Comparison of ENCODE assay signal across 23 cellular contexts in the genomic region with DNA sequence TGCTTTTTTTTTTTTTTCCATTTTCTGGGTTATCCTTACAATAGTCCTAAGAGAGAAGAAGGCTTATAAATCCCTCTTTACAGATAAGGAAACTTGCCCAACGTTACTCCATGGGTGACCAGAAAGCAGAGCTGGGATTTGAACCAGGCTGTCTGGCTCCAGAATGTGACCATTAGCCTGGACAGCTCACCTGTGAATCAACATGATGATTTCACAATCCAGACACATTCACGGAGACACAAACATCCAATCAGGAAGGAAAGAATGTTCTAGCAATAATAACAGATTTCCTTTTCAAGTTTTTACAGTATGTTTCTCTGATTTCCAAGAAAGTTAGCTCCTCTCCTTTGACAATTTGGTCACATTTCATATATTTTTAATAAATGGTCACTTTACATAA.
"Had no signal": no experiment of that assay in that cellular context is flagged by ENCODE, and none has a peak within 500 bp of the region (broad histone marks: within the 10 kb centered on the region; RNA-seq: fewer than 3 reads in every experiment).

No MANE protein-coding gene starts in this region.

- H3K4me3 ChIP-seq: adrenal gland, Peyer's patch had no signal

- ATAC-seq: activated T-cell treated with anti-CD3 and anti-CD28 coated beads, Interleukin-2, amount 50 U/mL, for 72 hours had no signal

- H3K27me3 ChIP-seq: adrenal gland, Peyer's patch had no signal

- FAIRE-seq: TTC549 had no signal

- H3K9me3 ChIP-seq: adrenal gland, Peyer's patch had no signal

- H3K27ac ChIP-seq: adrenal gland, Peyer's patch, VCaP had no signal

- H3K36me3 ChIP-seq: adrenal gland, Peyer's patch had no signal

- DNase-seq: activated CD4-positive, alpha-beta memory T cell treated with anti-CD3 and anti-CD28 coated beads, Interleukin-2, amount 10 ng/mL, durations not matched to agents 7 days and 5 days; activated CD4-positive, alpha-beta T cell treated with anti-CD3 and anti-CD28 coated beads, Interleukin-2, amount 50 U/mL, for 1 hour; activated CD4-positive, CD25-positive, alpha-beta regulatory T cell; activated gamma-delta T cell treated with Interleukin-2 at 50 U/mL for 16 hours; activated naive CD4-positive, alpha-beta T cell treated with anti-CD3 and anti-CD28 coated beads, Interleukin-2, amount 10 ng/mL, durations not matched to agents 7 days and 5 days; activated naive CD8-positive, alpha-beta T cell treated with anti-CD3 and anti-CD28 coated beads, Interleukin-2, amount 10 ng/mL, durations not matched to agents 7 days and 5 days; activated T-cell treated with anti-CD3 and anti-CD28 coated beads, Interleukin-2, amount 50 U/mL, for 72 hours; adrenal gland; anterior cingulate cortex; central memory CD4-positive, alpha-beta T cell; KG1; NCI-H1092; NCI-H1930; NCI-H2171 treated with DMSO at 0.1 percent for 48 hours; NCI-H226; NCI-H510A; NCI-H69; Peyer's patch; SIG-M5; T-helper 2 cell; T1000 had no signal

- H3K4me1 ChIP-seq: adrenal gland, Peyer's patch had no signal
